ENCODE assay signal across 30 cellular contexts in the genomic region with DNA sequence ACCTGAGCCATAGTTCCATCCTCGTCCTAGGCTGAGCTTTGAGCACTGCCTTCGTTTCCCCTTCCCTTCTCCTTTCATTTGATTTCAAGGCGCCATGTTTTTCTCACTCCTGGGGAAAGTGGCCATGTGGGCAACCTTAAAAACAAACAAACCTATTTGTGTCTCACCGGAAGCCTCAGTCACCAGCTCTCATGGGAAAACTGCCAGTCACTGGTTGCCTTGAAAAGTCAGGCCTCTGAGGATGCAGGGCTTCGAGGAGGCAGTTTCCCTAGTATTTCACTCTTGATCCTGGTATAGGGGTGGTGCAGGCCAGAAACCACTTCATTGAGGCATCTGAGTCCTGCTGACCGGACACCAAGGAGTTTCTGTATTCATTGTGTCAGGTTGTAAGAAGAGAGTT. TPM values are rescaled to one million over a fixed set of nuclear protein-coding genes. Genes with fewer than 3 reads are reported as not detected.
DNase-seq lines count a peak whose midpoint lies in the region; ATAC-seq and TF ChIP-seq lines count a peak whose summit lies in the region.
"Had no signal": no experiment of that assay in that cellular context is flagged by ENCODE, and none has a peak within 500 bp of the region (broad histone marks: within the 10 kb centered on the region; RNA-seq: fewer than 3 reads in every experiment).

No MANE protein-coding gene starts in this region.

- TF ChIP-seq CTCF in adrenal gland (IDR thresholded peaks at IDR 0.05) (no peak), stomach (IDR thresholded peaks at IDR 0.05) (no peak)

- H3K4me1 Mint-ChIP-seq in activated T-cell treated with anti-CD3 and anti-CD28 coated beads, Interleukin-2, amount 50 U/mL, for 72 hours (ENCODE audit: low read depth) = peaks cover 20% of the 10 kb centered on the region
- H3K4me1 Mint-ChIP-seq in activated T-cell treated with anti-CD3 and anti-CD28 coated beads, Interleukin-2, amount 50 U/mL, for 24 hours (ENCODE audit: low read depth) = peaks cover 14% of the 10 kb centered on the region
- peaks cover 8 to 23% (median 18%) of the 10 kb centered on the region in 4 donors for H3K4me1 Mint-ChIP-seq in CD4-positive, CD25-positive, alpha-beta regulatory T cell
- H3K4me1 Mint-ChIP-seq: GM23338 had no signal

- H3K36me3 Mint-ChIP-seq in activated T-cell treated with anti-CD3 and anti-CD28 coated beads, Interleukin-2, amount 50 U/mL, for 72 hours (ENCODE audit: insufficient read depth in 2 of 2) = peaks cover 2 to 4% of the 10 kb centered on the region in 2 donors
- H3K36me3 Mint-ChIP-seq in activated T-cell treated with anti-CD3 and anti-CD28 coated beads, Interleukin-2, amount 50 U/mL, for 24 hours (ENCODE audit: low read depth) = no peaks in the 10 kb centered on the region
- H3K36me3 Mint-ChIP-seq in CD4-positive, CD25-positive, alpha-beta regulatory T cell = no peaks in the 10 kb centered on the region
- H3K36me3 Mint-ChIP-seq: CD8-positive, alpha-beta memory T cell had no signal

- intact Hi-C loops in adrenal gland (cut with DNase I) = no loop called here
- intact Hi-C loops in stomach (cut with DNase I; ENCODE audit: low total_unique reads) = no loop called here

- DNase-seq in activated T-cell treated with anti-CD3 and anti-CD28 coated beads, Interleukin-2, amount 50 U/mL, for 72 hours = no peak
- DNase-seq in activated T-cell treated with anti-CD3 and anti-CD28 coated beads, Interleukin-2, amount 50 U/mL, for 24 hours = no peak
- DNase-seq in CD4-positive, CD25-positive, alpha-beta regulatory T cell = no peak
- DNase-seq in adrenal gland (peak in 4 of 7 donors; percentile 32 to 45 (median 36)), stomach (no peak), cerebellum (ENCODE audit: low spot score) (no peak)
- DNase-seq: AML-193; CD8-positive, alpha-beta memory T cell; DMS 273 treated with DMSO at 0.1 percent for 48 hours; DMS79; EL; GDM1; KG1; MM.1S; NCI-H1048; NCI-H1417; NCI-H1694; NCI-H2029 treated with DMSO at 0.1 percent for 48 hours; NCI-H446 treated with DMSO at 0.1 percent for 48 hours; NCI-H526; NCI-H82; PC-9; SJCRH30 had no signal

- no peaks in the 10 kb centered on the region for H3K36me3 ChIP-seq in CD4-positive, CD25-positive, alpha-beta regulatory T cell (ENCODE audit: control insufficient read depth, insufficient read depth, low read length)
- no peaks in the 10 kb centered on the region for H3K36me3 ChIP-seq in adrenal gland (replicated peaks in 1 of 2)
- no peaks in the 10 kb centered on the region for H3K36me3 ChIP-seq in stomach
- H3K36me3 ChIP-seq: HAP-1, SJCRH30 had no signal

- peaks cover 0 to 4% of the 10 kb centered on the region in 2 donors for H3K9me3 Mint-ChIP-seq in activated T-cell treated with anti-CD3 and anti-CD28 coated beads, Interleukin-2, amount 50 U/mL, for 72 hours
- H3K9me3 Mint-ChIP-seq in activated T-cell treated with anti-CD3 and anti-CD28 coated beads, Interleukin-2, amount 50 U/mL, for 24 hours = no peaks in the 10 kb centered on the region
- H3K9me3 Mint-ChIP-seq in CD4-positive, CD25-positive, alpha-beta regulatory T cell = no peaks in the 10 kb centered on the region
- H3K9me3 Mint-ChIP-seq: CD8-positive, alpha-beta memory T cell; GM23338 had no signal

- no peaks in the 10 kb centered on the region for H3K27me3 Mint-ChIP-seq in activated T-cell treated with anti-CD3 and anti-CD28 coated beads, Interleukin-2, amount 50 U/mL, for 72 hours (ENCODE audit: low read depth)
- H3K27me3 Mint-ChIP-seq in activated T-cell treated with anti-CD3 and anti-CD28 coated beads, Interleukin-2, amount 50 U/mL, for 24 hours = no peaks in the 10 kb centered on the region
- no peaks in the 10 kb centered on the region for H3K27me3 Mint-ChIP-seq in CD4-positive, CD25-positive, alpha-beta regulatory T cell
- H3K27me3 Mint-ChIP-seq: CD8-positive, alpha-beta memory T cell had no signal

- peaks cover 12% of the 10 kb centered on the region for H3K4me1 ChIP-seq in CD4-positive, CD25-positive, alpha-beta regulatory T cell (ENCODE audit: control insufficient read depth, insufficient read depth, low read length, poor library complexity, severe bottlenecking)
- peaks cover 4 to 18% of the 10 kb centered on the region in 2 donors for H3K4me1 ChIP-seq in adrenal gland (replicated peaks in 1 of 2)
- H3K4me1 ChIP-seq in stomach = peaks cover 0 to 7% (median 2%) of the 10 kb centered on the region in 4 donors
- H3K4me1 ChIP-seq: HAP-1 had no signal

- no peak overlapping the region for H3K27ac ChIP-seq in CD4-positive, CD25-positive, alpha-beta regulatory T cell (ENCODE audit: insufficient read depth, low read length, poor library complexity, severe bottlenecking)
- peak overlapping the region in 2 of 5 donors; percentile 21 to 43 for H3K27ac ChIP-seq in adrenal gland
- peak overlapping the region; percentile 34 to 84 (median 81) for H3K27ac ChIP-seq in stomach
- H3K27ac ChIP-seq: C4-2B, PC-9, SJCRH30 had no signal

- WGBS in adrenal gland, 4 donors = 67 to 78% (median 72%) methylated on average over 6 of the region's 6 CpGs
- WGBS in stomach, 5 donors = 62 to 79% (median 66%) methylated on average over 6 of the region's 6 CpGs

- no peak for ATAC-seq in activated T-cell treated with anti-CD3 and anti-CD28 coated beads, Interleukin-2, amount 50 U/mL, for 72 hours (replicated peaks in 1 of 2)
- ATAC-seq in CD4-positive, CD25-positive, alpha-beta regulatory T cell (ENCODE audit: low read depth in 2 of 2) = no peak
- no peak for ATAC-seq in HG03097 (IDR thresholded peaks at IDR 0.05; ENCODE audit: low FRiP score, unreplicated experiment)
- ATAC-seq: GM12878, GM23338, Right ventricle myocardium inferior, SK-N-SH treated with all-trans-retinoic acid at 6 μM for 48 hours had no signal

- no peak overlapping the region for H3K4me3 ChIP-seq in CD4-positive, CD25-positive, alpha-beta regulatory T cell (ENCODE audit: low read depth, low read length)
- H3K4me3 ChIP-seq in adrenal gland (no peak overlapping the region), stomach (no peak overlapping the region)
- H3K4me3 ChIP-seq: GM12878, GM23338, HAP-1, PC-9, SJCRH30 had no signal

- no peak overlapping the region for H3K4me3 Mint-ChIP-seq in activated T-cell treated with anti-CD3 and anti-CD28 coated beads, Interleukin-2, amount 50 U/mL, for 72 hours
- H3K4me3 Mint-ChIP-seq in activated T-cell treated with anti-CD3 and anti-CD28 coated beads, Interleukin-2, amount 50 U/mL, for 24 hours = no peak overlapping the region
- H3K4me3 Mint-ChIP-seq in CD4-positive, CD25-positive, alpha-beta regulatory T cell = peak overlapping the region in 1 of 4 donors; percentile 1
- H3K4me3 Mint-ChIP-seq: CD8-positive, alpha-beta memory T cell; GM23338 had no signal

- no peaks in the 10 kb centered on the region for H3K9me3 ChIP-seq in CD4-positive, CD25-positive, alpha-beta regulatory T cell (ENCODE audit: control insufficient read depth in 2 of 2, low read length in 2 of 2)
- H3K9me3 ChIP-seq in adrenal gland (replicated peaks in 1 of 3) (no peaks in the 10 kb centered on the region), stomach (no peaks in the 10 kb centered on the region)
- H3K9me3 ChIP-seq: HAP-1, SJCRH30 had no signal

- H3K27me3 ChIP-seq in CD4-positive, CD25-positive, alpha-beta regulatory T cell (ENCODE audit: control insufficient read depth, insufficient read depth, low read length) = no peaks in the 10 kb centered on the region
- no peaks in the 10 kb centered on the region for H3K27me3 ChIP-seq in adrenal gland
- no peaks in the 10 kb centered on the region for H3K27me3 ChIP-seq in stomach
- H3K27me3 ChIP-seq: SJCRH30 had no signal

- no peak for TF ChIP-seq EP300 in stomach (IDR thresholded peaks at IDR 0.05)

- peak overlapping the region; percentile 33 for H3K27ac Mint-ChIP-seq in activated T-cell treated with anti-CD3 and anti-CD28 coated beads, Interleukin-2, amount 50 U/mL, for 72 hours
- H3K27ac Mint-ChIP-seq in activated T-cell treated with anti-CD3 and anti-CD28 coated beads, Interleukin-2, amount 50 U/mL, for 24 hours = no peak overlapping the region
- H3K27ac Mint-ChIP-seq in CD4-positive, CD25-positive, alpha-beta regulatory T cell = peak overlapping the region; percentile 17 to 99 (median 55)
- H3K27ac Mint-ChIP-seq: GM23338 had no signal

- TF ChIP-seq POLR2A in adrenal gland (IDR thresholded peaks at IDR 0.05) (no peak), stomach (IDR thresholded peaks at IDR 0.05) (no peak)

RNA-seq across cellular contexts. Expression of gene TRIB2, which starts 59.2 kb away (rescaled TPM):
- total RNA-seq in activated T-cell treated with anti-CD3 and anti-CD28 coated beads, Interleukin-2, amount 50 U/mL, for 72 hours = 1 to 10 TPM; 2.4 to 4.1 TPM
- 180 TPM for total RNA-seq in CD4-positive, CD25-positive, alpha-beta regulatory T cell
- 100 to 1,000 TPM in 3 of 4 donors, 10 to 100 TPM in 1; 87.6 to 131 (median 109) TPM for polyA plus RNA-seq in CD4-positive, CD25-positive, alpha-beta regulatory T cell
- 100 to 1,000 TPM in 5 of 8 donors, 10 to 100 TPM in 3; 35.5 to 263 (median 112) TPM for total RNA-seq in adrenal gland
- 100 to 1,000 TPM in 2 of 3 donors, 10 to 100 TPM in 1; 37.9 to 130 (median 117) TPM for polyA plus RNA-seq in adrenal gland
- total RNA-seq in stomach = 100 to 1,000 TPM in 2 of 5 donors, 10 to 100 TPM in 2, 1 to 10 TPM in 1; 6.4 to 226 (median 91.0) TPM
- polyA plus RNA-seq in stomach = 10 to 100 TPM; 26.4 to 33.6 (median 29.8) TPM
- total RNA-seq in cerebellum = 146 TPM

Comparison
In these comparisons a context has a peak if more than half of its experiments do, and no peak if none do; other contexts are left out.
1. DNase-seq: peak in adrenal gland (4 of 7); none in activated T-cell treated with anti-CD3 and anti-CD28 coated beads, Interleukin-2, amount 50 U/mL, for 72 hours (0 of 2), activated T-cell treated with anti-CD3 and anti-CD28 coated beads, Interleukin-2, amount 50 U/mL, for 24 hours (single experiment), CD4-positive, CD25-positive, alpha-beta regulatory T cell (0 of 3), stomach (single experiment) and cerebellum (single experiment).